In the genomic region with DNA sequence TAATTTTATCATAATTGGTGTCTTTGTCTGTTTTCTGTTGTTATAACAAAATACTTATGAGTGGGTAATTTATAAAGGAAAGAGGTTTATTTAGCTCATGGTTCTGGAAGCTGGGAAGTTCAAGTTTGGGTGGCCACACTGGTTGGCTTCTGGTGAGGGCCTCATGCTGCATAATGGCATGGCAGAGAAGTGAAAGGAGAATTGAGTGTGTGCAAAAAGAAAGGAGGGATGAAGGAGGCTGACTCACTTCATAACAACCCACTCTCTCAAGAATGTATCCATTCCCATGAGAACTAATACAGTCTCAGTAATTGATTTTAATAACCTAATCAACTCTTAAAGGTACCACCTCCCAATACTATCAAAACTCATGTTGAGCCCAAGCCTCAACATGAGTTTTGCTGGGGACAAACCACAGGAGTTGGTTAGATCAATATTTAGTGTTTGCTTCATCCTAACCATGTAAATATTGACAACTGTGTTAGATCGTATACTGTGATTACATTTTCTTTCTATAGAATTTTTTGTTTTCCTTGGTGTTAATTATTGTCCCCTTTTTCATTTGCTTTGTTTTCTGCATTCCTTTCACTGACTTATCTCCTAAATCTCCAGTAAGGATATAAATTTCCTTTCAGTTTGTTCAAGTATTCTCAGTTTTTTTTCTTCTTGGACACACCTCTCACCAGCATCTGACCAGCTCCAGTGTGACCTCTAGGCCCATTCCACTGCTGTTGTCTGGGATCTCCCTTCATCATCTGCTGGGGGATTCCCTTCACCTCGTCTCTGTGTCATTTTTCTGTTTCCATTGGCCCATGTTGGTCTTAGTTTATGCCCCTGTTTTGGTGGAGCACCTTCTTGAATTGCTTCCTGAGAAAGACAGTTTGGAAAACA, we compare ENCODE assay signal across 1 cellular context.
TF ChIP-seq lines count a peak whose summit lies in the region.

No MANE protein-coding gene starts in this region.

TF ChIP-seq in H1, 55 proteins besides CTCF, POLR2A, EP300 and RAD21:
- no peak for TF ChIP-seq BRCA1 (IDR thresholded peaks at IDR 0.05; ENCODE audit: low read depth, low read length)
- no peak for TF ChIP-seq PHF8 (conservative IDR thresholded peaks at IDR 0.05; ENCODE audit: low read depth, low read length)
- TF ChIP-seq JUN (IDR thresholded peaks at IDR 0.05; ENCODE audit: low read depth, low read length): no peak
- no peak for TF ChIP-seq CTBP2 (IDR thresholded peaks at IDR 0.05; ENCODE audit: borderline replicate concordance, insufficient read depth, insufficient read length, low read length)
- no peak for TF ChIP-seq SIRT6 (IDR thresholded peaks at IDR 0.05; ENCODE audit: low read length)
- no peak for TF ChIP-seq CBX8 (IDR thresholded peaks at IDR 0.05; ENCODE audit: borderline replicate concordance, low read depth, low read length)
- TF ChIP-seq SRF (IDR thresholded peaks at IDR 0.05; ENCODE audit: low read depth, low read length): no peak
- no peak for TF ChIP-seq YY1 (IDR thresholded peaks at IDR 0.05; ENCODE audit: low read depth, low read length)
- TF ChIP-seq SIX5 (IDR thresholded peaks at IDR 0.05; ENCODE audit: low read depth, low read length): no peak
- no peak for TF ChIP-seq TCF12 (IDR thresholded peaks at IDR 0.05; ENCODE audit: low read depth, low read length)
- no peak for TF ChIP-seq SUZ12 (IDR thresholded peaks at IDR 0.05; ENCODE audit: low read length)
- TF ChIP-seq CREB1 (IDR thresholded peaks at IDR 0.05): no peak
- no peak for TF ChIP-seq MAFK (IDR thresholded peaks at IDR 0.05; ENCODE audit: low read depth, low read length)
- TF ChIP-seq JUND (IDR thresholded peaks at IDR 0.05; ENCODE audit: low read length): no peak
- TF ChIP-seq NANOG (IDR thresholded peaks at IDR 0.05; ENCODE audit: insufficient read depth, low read depth, low read length, poor library complexity, severe bottlenecking): no peak
- TF ChIP-seq CHD2 (IDR thresholded peaks at IDR 0.05; ENCODE audit: low read length): no peak
- TF ChIP-seq BCL11A (IDR thresholded peaks at IDR 0.05; ENCODE audit: low read depth in 2 of 2, low read length in 2 of 2): no peak
- no peak for TF ChIP-seq TAF1 (IDR thresholded peaks at IDR 0.05; ENCODE audit: low read depth, low read length)
